ENCODE assay signal across 8 cellular contexts in the genomic region with DNA sequence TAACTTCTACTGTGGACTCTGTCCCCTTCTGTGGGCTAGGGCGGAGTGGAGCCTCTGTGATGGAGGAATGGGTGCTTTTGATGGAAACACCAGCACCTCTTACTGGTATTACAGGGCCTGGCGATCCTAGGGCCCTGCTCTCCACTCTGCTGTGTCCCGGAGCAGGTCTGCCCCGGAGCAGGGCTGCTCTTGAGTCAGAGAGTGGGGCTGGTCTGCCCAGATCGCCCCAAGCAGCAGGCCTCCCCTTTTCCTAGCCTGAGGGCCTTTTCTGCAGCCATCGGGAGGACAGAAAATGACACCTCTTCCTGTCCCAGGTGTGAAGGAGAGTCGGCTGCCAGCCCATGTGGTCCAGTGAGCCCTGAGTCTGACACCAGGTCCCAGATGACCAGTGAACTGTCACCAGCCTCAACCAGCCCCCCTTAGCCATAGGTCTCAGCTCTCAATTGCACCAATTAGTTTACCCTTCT. TPM values are rescaled to one million over a fixed set of nuclear protein-coding genes. Genes with fewer than 3 reads are reported as not detected.
DNase-seq lines count a peak whose midpoint lies in the region; ATAC-seq and TF ChIP-seq lines count a peak whose summit lies in the region.

No MANE protein-coding gene starts in this region.

- intact Hi-C loops in breast epithelium (cut with DNase I; ENCODE audit: low total_unique reads) = no loop called here

- H3K9me3 ChIP-seq in MM.1S (replicated peaks; ENCODE audit: insufficient read depth, low read length) (no peaks in the 10 kb centered on the region), breast epithelium (no peaks in the 10 kb centered on the region)

- H3K27ac ChIP-seq in MM.1S (ENCODE audit: low read length) (peak overlapping the region; percentile 34; the same call in 1 of the 2 replicates), breast epithelium (peak overlapping the region; percentile 83 to 93)

- in situ Hi-C loops in GM13976 (cut with MboI; ENCODE audit: low sequenced_read_pairs, unreplicated experiment) = no loop called here

- H3K4me2 ChIP-seq in MM.1S (ENCODE audit: low read depth, low read length) = peak overlapping the region; percentile 94

- H3K36me3 Mint-ChIP-seq in mesothelial cell of epicardium = peaks cover 28% of the 10 kb centered on the region

- H3K9ac ChIP-seq in MM.1S (ENCODE audit: low read length) = peak overlapping the region; percentile 85

- no peaks in the 10 kb centered on the region for H3K27me3 ChIP-seq in MM.1S (replicated peaks; ENCODE audit: insufficient read depth, low read length)
- H3K27me3 ChIP-seq in breast epithelium = no peaks in the 10 kb centered on the region

- H3K9me2 ChIP-seq in MM.1S (replicated peaks; ENCODE audit: insufficient read depth, low read length) = no peaks in the 10 kb centered on the region

- H3F3A ChIP-seq in MM.1S (ENCODE audit: insufficient read depth, low read length) = peaks cover 7% of the 10 kb centered on the region; the same call in 1 of the 2 replicates

- no peaks in the 10 kb centered on the region for H3K27me3 Mint-ChIP-seq in mesothelial cell of epicardium (ENCODE audit: low read depth)

- H3K4me3 ChIP-seq in MM.1S (ENCODE audit: low read length) (peak overlapping the region; percentile 95), breast epithelium (peak overlapping the region; percentile 73 to 83 (median 74))

- H3K4me1 Mint-ChIP-seq in mesothelial cell of epicardium = peaks cover 24% of the 10 kb centered on the region

- H3K27ac Mint-ChIP-seq in mesothelial cell of epicardium = peak overlapping the region; percentile 93

- peak; percentile 37 for DNase-seq in 8988T
- peak; percentile 52 for DNase-seq in GM13976 (ENCODE audit: low spot score)
- DNase-seq in MM.1S = peak; percentile 42
- no peak for DNase-seq in breast epithelium (ENCODE audit: low spot score in 2 of 2)
- DNase-seq in mesothelial cell of epicardium (ENCODE audit: low spot score in 2 of 2, unreplicated experiment in 2 of 2) = no peak
- DNase-seq in Ammon's horn (ENCODE audit: low spot score) = no peak
- DNase-seq in NCI-H2171 treated with DMSO at 0.1 percent for 48 hours (lab: John Stamatoyannopoulos, UW) = no peak

- H2AFZ ChIP-seq in MM.1S (ENCODE audit: low read length) = no peak overlapping the region

- H3K9me3 Mint-ChIP-seq in mesothelial cell of epicardium = peaks cover 9% of the 10 kb centered on the region

- H3K36me3 ChIP-seq in MM.1S (replicated peaks; ENCODE audit: insufficient read depth, low read length) = peaks cover 12% of the 10 kb centered on the region
- peaks cover 9% of the 10 kb centered on the region for H3K36me3 ChIP-seq in breast epithelium

- TF ChIP-seq CTCF in GM13976 (IDR thresholded peaks at IDR 0.05; ENCODE audit: borderline replicate concordance, control extremely low read depth, extremely low read depth, insufficient read depth, missing control alignments) = no peak
- TF ChIP-seq CTCF in MM.1S (IDR thresholded peaks at IDR 0.05; ENCODE audit: low read length) = no peak
- TF ChIP-seq CTCF in breast epithelium (IDR thresholded peaks at IDR 0.05) = no peak
- no peak for TF ChIP-seq CTCF in mesothelial cell of epicardium (IDR thresholded peaks at IDR 0.05; ENCODE audit: unreplicated experiment)

- H4K20me1 ChIP-seq in MM.1S (ENCODE audit: insufficient read depth, low read length) = no peaks in the 10 kb centered on the region; the same call in 1 of the 2 replicates

- peak overlapping the region; percentile 87 for H3K4me3 Mint-ChIP-seq in mesothelial cell of epicardium

- peaks cover 54% of the 10 kb centered on the region for H3K79me2 ChIP-seq in MM.1S (ENCODE audit: low read length)

- H3K4me1 ChIP-seq in MM.1S (ENCODE audit: low read length) = peaks cover 4% of the 10 kb centered on the region
- peaks cover 6 to 9% of the 10 kb centered on the region in 2 donors for H3K4me1 ChIP-seq in breast epithelium

- no peak for ATAC-seq in HG03097 (IDR thresholded peaks at IDR 0.05; ENCODE audit: low FRiP score, unreplicated experiment)

- no peak for TF ChIP-seq POLR2A in breast epithelium (IDR thresholded peaks at IDR 0.05)

RNA-seq across cellular contexts. Expression of a gene that starts 1.4 kb away (rescaled TPM):
- total RNA-seq in breast epithelium (10 to 100 TPM; 13.0 to 19.2 (median 17.4) TPM), mesothelial cell of epicardium (40.4 to 47.0 TPM (median 42.6 TPM) in 3 replicates)

RNA-seq across cellular contexts. Expression of a gene that starts 42.7 kb away (rescaled TPM):
- total RNA-seq in breast epithelium (10 to 100 TPM in 1 of 3 donors, 1 to 10 TPM in 2; 4.3 to 12.4 (median 9.8) TPM), mesothelial cell of epicardium (20.5 to 20.8 TPM (median 20.5 TPM) in 3 replicates)

RNA-seq across cellular contexts. Expression of a gene that starts 49.5 kb away (rescaled TPM):
- total RNA-seq in breast epithelium = 10 to 100 TPM; 17.3 to 25.9 (median 22.9) TPM
- 20.0 to 21.9 TPM (median 20.6 TPM) in 3 replicates for total RNA-seq in mesothelial cell of epicardium

Comparison
In these comparisons a context has a peak if more than half of its experiments do, and no peak if none do; other contexts are left out.
1. DNase-seq: peak in 8988T (single experiment), GM13976 (single experiment) and MM.1S (single experiment); none in breast epithelium (0 of 2), mesothelial cell of epicardium (0 of 2), Ammon's horn (single experiment) and NCI-H2171 treated with DMSO at 0.1 percent for 48 hours (single experiment).